In the genomic region with DNA sequence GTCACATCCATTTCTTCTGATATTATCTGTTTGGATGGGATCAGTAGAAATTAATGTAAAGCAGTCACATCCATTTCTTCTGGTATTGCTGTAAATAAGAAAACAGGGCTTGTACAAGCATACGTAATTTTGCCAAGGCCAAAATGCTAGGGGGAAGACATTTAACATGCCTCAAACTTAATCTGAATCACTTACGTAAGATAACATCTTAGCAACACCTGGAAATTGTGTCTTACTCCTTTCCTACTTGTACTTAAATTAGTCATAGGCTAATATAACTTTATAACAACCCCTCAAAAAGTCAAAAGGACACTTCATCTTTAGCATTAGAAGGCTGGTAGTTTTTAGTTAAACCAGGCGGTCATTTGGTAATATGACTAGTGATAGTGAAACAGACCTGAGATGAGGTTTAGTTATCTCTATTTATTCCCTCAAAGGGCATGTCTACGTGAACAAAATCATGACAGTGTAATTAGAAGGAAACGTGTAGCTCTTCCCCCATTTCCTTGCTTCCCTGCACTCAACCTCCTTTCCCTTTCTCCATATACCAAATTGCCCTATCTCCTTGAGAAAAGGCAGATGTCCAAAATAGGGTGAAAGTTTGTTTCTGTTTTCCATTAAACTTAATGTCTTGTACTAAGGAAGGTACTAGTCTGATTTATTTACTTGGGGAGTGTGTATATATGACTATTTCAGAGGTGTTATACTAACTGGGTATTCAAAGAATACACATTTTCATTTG, we compare ENCODE assay signal across 21 cellular contexts.
DNase-seq lines count a peak whose midpoint lies in the region; ATAC-seq and TF ChIP-seq lines count a peak whose summit lies in the region.
"Had no signal": no experiment of that assay in that cellular context is flagged by ENCODE, and none has a peak within 500 bp of the region (broad histone marks: within the 10 kb centered on the region; RNA-seq: fewer than 3 reads in every experiment).

No MANE protein-coding gene starts in this region.

- ATAC-seq in HG02678 (IDR thresholded peaks at IDR 0.05; ENCODE audit: unreplicated experiment) (peak; percentile 41), GM18511 (IDR thresholded peaks at IDR 0.05; ENCODE audit: unreplicated experiment) (no peak), HG03378 (IDR thresholded peaks at IDR 0.05; ENCODE audit: unreplicated experiment) (no peak)
- ATAC-seq: naive thymus-derived CD8-positive, alpha-beta T cell had no signal

- no peak overlapping the region for H3K27ac Mint-ChIP-seq in Caco-2 (ENCODE audit: unreplicated experiment)
- H3K27ac Mint-ChIP-seq in nephron: peak overlapping the region in 2 of 3 experiments; percentile 54 to 71
- H3K27ac Mint-ChIP-seq: activated naive CD4-positive, alpha-beta T cell treated with anti-CD3 and anti-CD28 coated beads, Interleukin-2, amount 50 U/mL, for 24 hours; naive thymus-derived CD8-positive, alpha-beta T cell; stimulated activated naive CD8-positive, alpha-beta T cell treated with anti-CD3 and anti-CD28 coated beads, Interleukin-15, Interleukin-2, amounts not matched to agents 100 ng/mL and 50 ng/mL, for 24 hours; type B pancreatic cell had no signal

- H3K27me3 ChIP-seq in Caco-2 (replicated peaks; ENCODE audit: control insufficient read depth, insufficient read depth, low read length): no peaks in the 10 kb centered on the region
- no peaks in the 10 kb centered on the region for H3K27me3 ChIP-seq in brain microvascular endothelial cell (replicated peaks)
- no peaks in the 10 kb centered on the region for H3K27me3 ChIP-seq in HAP-1 (ENCODE audit: low read depth)

- POLR2A ChIA-PET in Caco-2 (lab: Charles Lee): interaction anchor here (0.6 kb wide), 1 partner anchor 109 kb away, joined by 3 read pairs; no protein-coding TSS in a partner anchor

- H3K4me3 ChIP-seq in Caco-2 (ENCODE audit: low read depth, low read length): no peak overlapping the region
- no peak overlapping the region for H3K4me3 ChIP-seq in brain microvascular endothelial cell (ENCODE audit: low read depth, low read length)
- H3K4me3 ChIP-seq in HAP-1: no peak overlapping the region
- H3K4me3 ChIP-seq: coronary artery had no signal

- peaks cover 6% of the 10 kb centered on the region for H3K4me1 Mint-ChIP-seq in Caco-2 (ENCODE audit: low read depth, unreplicated experiment)
- H3K4me1 Mint-ChIP-seq in nephron: peaks cover 24% of the 10 kb centered on the region
- H3K4me1 Mint-ChIP-seq: activated naive CD4-positive, alpha-beta T cell treated with anti-CD3 and anti-CD28 coated beads, Interleukin-2, amount 50 U/mL, for 24 hours had no signal

- in situ Hi-C loops in brain microvascular endothelial cell (cut with HindIII; ENCODE audit: low pct_ligation_motif_present, low sequenced_read_pairs): no loop called here
- in situ Hi-C loops in HAP-1 (cut with MboI; ENCODE audit: low sequenced_read_pairs): no loop called here

- H3K9me3 ChIP-seq in Caco-2 (no peaks in the 10 kb centered on the region), HAP-1 (no peaks in the 10 kb centered on the region)

- BruUV-seq in Caco-2 (replicated peaks; lab: Mats Ljungman, UMichigan): TSS peak; percentile 47

- H3K27me3 Mint-ChIP-seq in Caco-2 (ENCODE audit: insufficient read depth, unreplicated experiment) (no peaks in the 10 kb centered on the region), nephron (ENCODE audit: low read depth) (no peaks in the 10 kb centered on the region)
- H3K27me3 Mint-ChIP-seq: activated naive CD4-positive, alpha-beta T cell treated with anti-CD3 and anti-CD28 coated beads, Interleukin-2, amount 50 U/mL, for 24 hours; naive thymus-derived CD8-positive, alpha-beta T cell; stimulated activated naive CD8-positive, alpha-beta T cell treated with anti-CD3 and anti-CD28 coated beads, Interleukin-15, Interleukin-2, amounts not matched to agents 100 ng/mL and 50 ng/mL, for 24 hours; type B pancreatic cell had no signal

- H3K36me3 ChIP-seq in Caco-2 (ENCODE audit: control insufficient read depth, insufficient read depth, low read length): no peaks in the 10 kb centered on the region
- H3K36me3 ChIP-seq in brain microvascular endothelial cell (replicated peaks): no peaks in the 10 kb centered on the region
- no peaks in the 10 kb centered on the region for H3K36me3 ChIP-seq in HAP-1 (replicated peaks)

- H3K9me3 Mint-ChIP-seq in Caco-2 (ENCODE audit: unreplicated experiment) (no peaks in the 10 kb centered on the region), nephron (no peaks in the 10 kb centered on the region)
- H3K9me3 Mint-ChIP-seq: activated naive CD4-positive, alpha-beta T cell treated with anti-CD3 and anti-CD28 coated beads, Interleukin-2, amount 50 U/mL, for 24 hours; naive thymus-derived CD8-positive, alpha-beta T cell; stimulated activated naive CD8-positive, alpha-beta T cell treated with anti-CD3 and anti-CD28 coated beads, Interleukin-15, Interleukin-2, amounts not matched to agents 100 ng/mL and 50 ng/mL, for 24 hours; type B pancreatic cell had no signal

- H3K4me1 ChIP-seq in Caco-2 (peaks cover 26% of the 10 kb centered on the region), HAP-1 (no peaks in the 10 kb centered on the region)

- H3K36me3 Mint-ChIP-seq in Caco-2 (ENCODE audit: insufficient read depth, unreplicated experiment): peaks cover 5% of the 10 kb centered on the region
- H3K36me3 Mint-ChIP-seq in nephron (ENCODE audit: low read depth): no peaks in the 10 kb centered on the region
- H3K36me3 Mint-ChIP-seq: type B pancreatic cell had no signal

- CTCF ChIA-PET in Caco-2 (lab: Charles Lee): no interaction called here

- DNase-seq in Caco-2 (no peak), brain microvascular endothelial cell (no peak), HAP-1 (ENCODE audit: low spot score in 2 of 2) (no peak), NCI-H1105 treated with DMSO at 0.1 percent for 48 hours (lab: John Stamatoyannopoulos, UW) (no peak)
- DNase-seq: activated CD4-positive, CD25-positive, alpha-beta regulatory T cell; activated T-cell treated with anti-CD3 and anti-CD28 coated beads, Interleukin-2, amount 50 U/mL, for 48 hours; C1 segment of cervical spinal cord; DMS79; naive thymus-derived CD8-positive, alpha-beta T cell; NCI-H1436 treated with DMSO at 0.1 percent for 48 hours; NCI-H2171 treated with DMSO at 0.1 percent for 48 hours; NCI-H748 treated with DMSO at 0.1 percent for 48 hours; posterior cingulate gyrus had no signal

- peak overlapping the region; percentile 25 for H3K27ac ChIP-seq in brain microvascular endothelial cell
- H3K27ac ChIP-seq: coronary artery had no signal

- TF ChIP-seq CTCF in Caco-2 (IDR thresholded peaks at IDR 0.05; ENCODE audit: insufficient read depth in 1 of 2, low read depth in 1 of 2, low read length in 1 of 2, severe bottlenecking in 1 of 2, unreplicated experiment in 1 of 2) (no peak), brain microvascular endothelial cell (IDR thresholded peaks at IDR 0.05; ENCODE audit: low read depth, low read length, missing control alignments) (no peak), nephron (IDR thresholded peaks at IDR 0.05; ENCODE audit: unreplicated experiment in 3 of 3) (no peak)

- intact Hi-C loops in Caco-2 (cut with micrococcal nuclease; ENCODE audit: unreplicated experiment): no loop called here

- H3K4me3 Mint-ChIP-seq in Caco-2 (ENCODE audit: unreplicated experiment) (no peak overlapping the region), nephron (no peak overlapping the region)
- H3K4me3 Mint-ChIP-seq: activated naive CD4-positive, alpha-beta T cell treated with anti-CD3 and anti-CD28 coated beads, Interleukin-2, amount 50 U/mL, for 24 hours; naive thymus-derived CD8-positive, alpha-beta T cell; stimulated activated naive CD8-positive, alpha-beta T cell treated with anti-CD3 and anti-CD28 coated beads, Interleukin-15, Interleukin-2, amounts not matched to agents 100 ng/mL and 50 ng/mL, for 24 hours; type B pancreatic cell had no signal
